1 cellular context compared by ENCODE assay signal in the genomic region with DNA sequence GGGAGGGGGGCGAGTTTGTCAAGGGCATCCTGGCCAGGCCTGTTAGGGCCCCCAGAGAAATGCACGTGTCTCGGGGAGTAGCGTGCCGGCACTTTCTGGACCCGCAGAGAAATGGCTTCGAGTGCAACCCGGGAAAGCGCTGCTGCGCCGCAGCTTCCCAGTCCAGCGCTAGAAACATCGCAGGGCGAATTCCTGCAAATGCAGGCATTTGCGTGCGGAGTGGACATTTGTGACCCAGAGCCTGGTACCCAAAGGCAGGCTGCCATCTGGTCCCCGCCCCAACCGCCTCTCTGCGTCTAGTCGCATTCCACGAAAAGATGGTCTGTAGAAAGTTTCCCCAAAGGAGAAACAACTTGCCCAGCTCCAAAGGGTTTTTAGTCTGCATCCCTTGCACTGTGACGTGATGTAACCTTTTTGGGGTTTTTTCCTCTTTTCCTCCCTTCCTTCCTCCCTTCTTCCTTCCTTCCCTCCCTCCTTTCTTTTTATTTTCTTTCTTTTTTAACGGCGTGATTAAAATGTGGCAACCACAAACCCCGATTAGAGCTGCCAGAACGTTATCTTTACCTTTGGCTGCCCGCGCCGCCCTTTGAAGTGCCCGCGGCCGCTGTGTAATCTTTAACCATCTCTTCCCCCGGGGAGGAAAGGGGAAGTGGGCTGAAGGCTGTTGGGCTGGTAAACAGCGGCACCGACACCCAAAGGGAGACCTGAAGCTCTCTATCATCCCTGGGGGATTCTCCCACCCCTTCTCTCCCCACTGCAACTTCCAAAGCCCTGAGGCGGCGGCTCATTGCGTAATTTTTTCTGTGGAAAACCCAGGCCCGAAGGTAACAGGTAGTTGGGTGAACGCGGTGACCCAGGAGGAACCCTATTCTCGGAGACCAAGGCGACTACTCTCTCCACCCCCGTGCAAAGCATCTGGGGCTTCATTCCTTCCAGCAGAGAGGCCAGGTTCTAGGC.
TF ChIP-seq lines count a peak whose summit lies in the region.

No MANE protein-coding gene starts in this region.

TF ChIP-seq in HepG2, 621 proteins besides CTCF, POLR2A, EP300 and RAD21 (continued from another document):
- TF ChIP-seq, protein P1, sequence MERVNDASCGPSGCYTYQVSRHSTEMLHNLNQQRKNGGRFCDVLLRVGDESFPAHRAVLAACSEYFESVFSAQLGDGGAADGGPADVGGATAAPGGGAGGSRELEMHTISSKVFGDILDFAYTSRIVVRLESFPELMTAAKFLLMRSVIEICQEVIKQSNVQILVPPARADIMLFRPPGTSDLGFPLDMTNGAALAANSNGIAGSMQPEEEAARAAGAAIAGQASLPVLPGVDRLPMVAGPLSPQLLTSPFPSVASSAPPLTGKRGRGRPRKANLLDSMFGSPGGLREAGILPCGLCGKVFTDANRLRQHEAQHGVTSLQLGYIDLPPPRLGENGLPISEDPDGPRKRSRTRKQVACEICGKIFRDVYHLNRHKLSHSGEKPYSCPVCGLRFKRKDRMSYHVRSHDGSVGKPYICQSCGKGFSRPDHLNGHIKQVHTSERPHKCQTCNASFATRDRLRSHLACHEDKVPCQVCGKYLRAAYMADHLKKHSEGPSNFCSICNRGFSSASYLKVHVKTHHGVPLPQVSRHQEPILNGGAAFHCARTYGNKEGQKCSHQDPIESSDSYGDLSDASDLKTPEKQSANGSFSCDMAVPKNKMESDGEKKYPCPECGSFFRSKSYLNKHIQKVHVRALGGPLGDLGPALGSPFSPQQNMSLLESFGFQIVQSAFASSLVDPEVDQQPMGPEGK (CRISPR knock-in tag; IDR thresholded peaks at IDR 0.05): peak; percentile 98
- TF ChIP-seq ZNF773 (CRISPR knock-in tag; IDR thresholded peaks at IDR 0.05; ENCODE audit: borderline replicate concordance) (0 out of 2 replicates have a peak, but pooled peaks have one; percentile 2), NR3C1 (CRISPR knock-in tag; IDR thresholded peaks at IDR 0.05) (no peak), KDM2A (CRISPR knock-in tag; IDR thresholded peaks at IDR 0.05; ENCODE audit: borderline replicate concordance, low read depth) (peak; percentile 92), ZNF468 (CRISPR knock-in tag; IDR thresholded peaks at IDR 0.05) (no peak), PAX8 (CRISPR knock-in tag; IDR thresholded peaks at IDR 0.05; ENCODE audit: borderline replicate concordance) (no peak), E2F1 (CRISPR knock-in tag; IDR thresholded peaks at IDR 0.05) (no peak), SALL1 (CRISPR knock-in tag; IDR thresholded peaks at IDR 0.05) (peak; percentile 93), EHMT2 (IDR thresholded peaks at IDR 0.05; ENCODE audit: borderline replicate concordance, low read depth, low read length) (no peak), ARNTL (CRISPR knock-in tag; IDR thresholded peaks at IDR 0.05) (no peak), ISL2 (CRISPR knock-in tag; IDR thresholded peaks at IDR 0.05) (peak; percentile 99), ZNF678 (CRISPR knock-in tag; IDR thresholded peaks at IDR 0.05) (no peak), ZFP41 (CRISPR knock-in tag; IDR thresholded peaks at IDR 0.05; ENCODE audit: borderline replicate concordance) (no peak)
- TF ChIP-seq, protein P2, sequence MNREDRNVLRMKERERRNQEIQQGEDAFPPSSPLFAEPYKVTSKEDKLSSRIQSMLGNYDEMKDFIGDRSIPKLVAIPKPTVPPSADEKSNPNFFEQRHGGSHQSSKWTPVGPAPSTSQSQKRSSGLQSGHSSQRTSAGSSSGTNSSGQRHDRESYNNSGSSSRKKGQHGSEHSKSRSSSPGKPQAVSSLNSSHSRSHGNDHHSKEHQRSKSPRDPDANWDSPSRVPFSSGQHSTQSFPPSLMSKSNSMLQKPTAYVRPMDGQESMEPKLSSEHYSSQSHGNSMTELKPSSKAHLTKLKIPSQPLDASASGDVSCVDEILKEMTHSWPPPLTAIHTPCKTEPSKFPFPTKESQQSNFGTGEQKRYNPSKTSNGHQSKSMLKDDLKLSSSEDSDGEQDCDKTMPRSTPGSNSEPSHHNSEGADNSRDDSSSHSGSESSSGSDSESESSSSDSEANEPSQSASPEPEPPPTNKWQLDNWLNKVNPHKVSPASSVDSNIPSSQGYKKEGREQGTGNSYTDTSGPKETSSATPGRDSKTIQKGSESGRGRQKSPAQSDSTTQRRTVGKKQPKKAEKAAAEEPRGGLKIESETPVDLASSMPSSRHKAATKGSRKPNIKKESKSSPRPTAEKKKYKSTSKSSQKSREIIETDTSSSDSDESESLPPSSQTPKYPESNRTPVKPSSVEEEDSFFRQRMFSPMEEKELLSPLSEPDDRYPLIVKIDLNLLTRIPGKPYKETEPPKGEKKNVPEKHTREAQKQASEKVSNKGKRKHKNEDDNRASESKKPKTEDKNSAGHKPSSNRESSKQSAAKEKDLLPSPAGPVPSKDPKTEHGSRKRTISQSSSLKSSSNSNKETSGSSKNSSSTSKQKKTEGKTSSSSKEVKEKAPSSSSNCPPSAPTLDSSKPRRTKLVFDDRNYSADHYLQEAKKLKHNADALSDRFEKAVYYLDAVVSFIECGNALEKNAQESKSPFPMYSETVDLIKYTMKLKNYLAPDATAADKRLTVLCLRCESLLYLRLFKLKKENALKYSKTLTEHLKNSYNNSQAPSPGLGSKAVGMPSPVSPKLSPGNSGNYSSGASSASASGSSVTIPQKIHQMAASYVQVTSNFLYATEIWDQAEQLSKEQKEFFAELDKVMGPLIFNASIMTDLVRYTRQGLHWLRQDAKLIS (CRISPR knock-in tag; IDR thresholded peaks at IDR 0.05): no peak; the same call in 1 of the 2 replicates
- TF ChIP-seq, protein P3, sequence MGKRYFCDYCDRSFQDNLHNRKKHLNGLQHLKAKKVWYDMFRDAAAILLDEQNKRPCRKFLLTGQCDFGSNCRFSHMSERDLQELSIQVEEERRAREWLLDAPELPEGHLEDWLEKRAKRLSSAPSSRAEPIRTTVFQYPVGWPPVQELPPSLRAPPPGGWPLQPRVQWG (CRISPR knock-in tag; IDR thresholded peaks at IDR 0.05; ENCODE audit: borderline replicate concordance, low read depth): no peak
- TF ChIP-seq, protein P4, sequence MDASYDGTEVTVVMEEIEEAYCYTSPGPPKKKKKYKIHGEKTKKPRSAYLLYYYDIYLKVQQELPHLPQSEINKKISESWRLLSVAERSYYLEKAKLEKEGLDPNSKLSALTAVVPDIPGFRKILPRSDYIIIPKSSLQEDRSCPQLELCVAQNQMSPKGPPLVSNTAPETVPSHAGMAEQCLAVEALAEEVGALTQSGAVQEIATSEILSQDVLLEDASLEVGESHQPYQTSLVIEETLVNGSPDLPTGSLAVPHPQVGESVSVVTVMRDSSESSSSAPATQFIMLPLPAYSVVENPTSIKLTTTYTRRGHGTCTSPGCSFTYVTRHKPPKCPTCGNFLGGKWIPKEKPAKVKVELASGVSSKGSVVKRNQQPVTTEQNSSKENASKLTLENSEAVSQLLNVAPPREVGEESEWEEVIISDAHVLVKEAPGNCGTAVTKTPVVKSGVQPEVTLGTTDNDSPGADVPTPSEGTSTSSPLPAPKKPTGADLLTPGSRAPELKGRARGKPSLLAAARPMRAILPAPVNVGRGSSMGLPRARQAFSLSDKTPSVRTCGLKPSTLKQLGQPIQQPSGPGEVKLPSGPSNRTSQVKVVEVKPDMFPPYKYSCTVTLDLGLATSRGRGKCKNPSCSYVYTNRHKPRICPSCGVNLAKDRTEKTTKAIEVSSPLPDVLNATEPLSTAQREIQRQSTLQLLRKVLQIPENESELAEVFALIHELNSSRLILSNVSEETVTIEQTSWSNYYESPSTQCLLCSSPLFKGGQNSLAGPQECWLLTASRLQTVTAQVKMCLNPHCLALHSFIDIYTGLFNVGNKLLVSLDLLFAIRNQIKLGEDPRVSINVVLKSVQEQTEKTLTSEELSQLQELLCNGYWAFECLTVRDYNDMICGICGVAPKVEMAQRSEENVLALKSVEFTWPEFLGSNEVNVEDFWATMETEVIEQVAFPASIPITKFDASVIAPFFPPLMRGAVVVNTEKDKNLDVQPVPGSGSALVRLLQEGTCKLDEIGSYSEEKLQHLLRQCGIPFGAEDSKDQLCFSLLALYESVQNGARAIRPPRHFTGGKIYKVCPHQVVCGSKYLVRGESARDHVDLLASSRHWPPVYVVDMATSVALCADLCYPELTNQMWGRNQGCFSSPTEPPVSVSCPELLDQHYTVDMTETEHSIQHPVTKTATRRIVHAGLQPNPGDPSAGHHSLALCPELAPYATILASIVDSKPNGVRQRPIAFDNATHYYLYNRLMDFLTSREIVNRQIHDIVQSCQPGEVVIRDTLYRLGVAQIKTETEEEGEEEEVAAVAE (CRISPR knock-in tag; IDR thresholded peaks at IDR 0.05; ENCODE audit: borderline replicate concordance): no peak
- TF ChIP-seq, protein P5, sequence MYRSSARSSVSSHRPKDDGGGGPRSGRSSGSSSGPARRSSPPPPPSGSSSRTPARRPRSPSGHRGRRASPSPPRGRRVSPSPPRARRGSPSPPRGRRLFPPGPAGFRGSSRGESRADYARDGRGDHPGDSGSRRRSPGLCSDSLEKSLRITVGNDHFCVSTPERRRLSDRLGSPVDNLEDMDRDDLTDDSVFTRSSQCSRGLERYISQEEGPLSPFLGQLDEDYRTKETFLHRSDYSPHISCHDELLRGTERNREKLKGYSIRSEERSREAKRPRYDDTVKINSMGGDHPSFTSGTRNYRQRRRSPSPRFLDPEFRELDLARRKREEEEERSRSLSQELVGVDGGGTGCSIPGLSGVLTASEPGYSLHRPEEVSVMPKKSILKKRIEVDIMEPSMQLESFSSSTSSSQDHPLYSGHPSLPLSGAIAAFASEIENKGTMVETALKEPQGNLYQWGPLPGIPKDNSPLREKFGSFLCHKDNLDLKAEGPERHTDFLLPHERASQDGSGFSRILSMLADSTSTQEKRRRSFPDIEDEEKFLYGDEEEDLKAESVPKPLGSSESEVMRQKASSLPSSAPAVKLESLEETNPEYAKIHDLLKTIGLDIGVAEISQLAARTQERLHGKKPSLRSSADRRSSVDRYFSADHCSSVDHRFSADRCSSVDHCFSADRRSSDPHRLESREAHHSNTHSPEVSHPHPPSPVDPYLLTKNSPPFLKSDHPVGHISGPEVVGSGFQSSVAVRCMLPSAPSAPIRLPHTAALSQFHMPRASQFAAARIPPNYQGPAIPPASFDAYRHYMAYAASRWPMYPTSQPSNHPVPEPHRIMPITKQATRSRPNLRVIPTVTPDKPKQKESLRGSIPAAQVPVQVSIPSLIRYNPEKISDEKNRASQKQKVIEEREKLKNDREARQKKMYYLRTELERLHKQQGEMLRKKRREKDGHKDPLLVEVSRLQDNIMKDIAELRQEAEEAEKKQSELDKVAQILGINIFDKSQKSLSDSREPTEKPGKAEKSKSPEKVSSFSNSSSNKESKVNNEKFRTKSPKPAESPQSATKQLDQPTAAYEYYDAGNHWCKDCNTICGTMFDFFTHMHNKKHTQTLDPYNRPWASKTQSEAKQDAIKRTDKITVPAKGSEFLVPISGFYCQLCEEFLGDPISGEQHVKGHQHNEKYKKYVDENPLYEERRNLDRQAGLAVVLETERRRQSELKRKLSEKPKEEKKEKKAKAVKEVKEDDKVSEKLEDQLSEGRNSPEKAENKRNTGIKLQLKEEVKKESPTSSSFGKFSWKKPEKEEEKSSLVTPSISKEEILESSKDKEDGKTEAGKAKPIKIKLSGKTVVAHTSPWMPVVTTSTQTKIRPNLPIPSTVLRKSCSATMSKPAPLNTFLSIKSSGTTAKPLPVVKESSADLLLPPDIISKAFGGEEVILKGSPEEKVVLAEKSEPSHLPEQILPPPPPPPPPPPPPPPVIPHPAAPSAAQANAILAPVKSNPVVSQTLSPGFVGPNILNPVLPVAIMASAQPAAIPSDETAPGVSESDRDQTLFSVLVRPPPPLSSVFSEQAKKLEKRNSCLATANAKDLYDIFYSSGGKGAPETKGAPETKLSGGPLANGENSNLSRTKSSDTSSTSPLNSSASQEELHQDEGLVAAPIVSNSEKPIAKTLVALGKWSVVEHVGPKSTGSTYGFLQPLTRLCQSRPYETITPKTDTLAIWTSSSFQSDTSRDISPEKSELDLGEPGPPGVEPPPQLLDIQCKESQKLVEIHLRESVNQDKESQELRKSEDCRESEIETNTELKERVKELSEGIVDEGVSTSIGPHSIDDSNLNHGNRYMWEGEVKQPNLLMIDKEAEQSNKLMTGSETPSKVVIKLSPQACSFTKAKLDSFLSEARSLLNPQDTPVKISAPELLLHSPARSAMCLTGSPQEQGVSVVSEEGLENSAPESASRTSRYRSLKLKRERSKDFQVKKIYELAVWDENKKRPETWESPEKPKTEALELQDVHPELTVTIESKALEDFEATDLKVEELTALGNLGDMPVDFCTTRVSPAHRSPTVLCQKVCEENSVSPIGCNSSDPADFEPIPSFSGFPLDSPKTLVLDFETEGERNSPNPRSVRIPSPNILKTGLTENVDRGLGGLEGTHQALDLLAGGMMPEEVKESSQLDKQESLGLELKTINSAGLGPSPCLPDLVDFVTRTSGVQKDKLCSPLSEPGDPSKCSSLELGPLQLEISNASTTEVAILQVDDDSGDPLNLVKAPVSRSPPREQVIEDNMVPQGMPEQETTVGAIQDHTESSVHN (CRISPR knock-in tag; IDR thresholded peaks at IDR 0.05): no peak
